1 cellular context compared by ENCODE assay signal in genomic region chr10:30186371-30186875, GRCh38.
TF ChIP-seq lines count a peak whose summit lies in the region.

No MANE protein-coding gene starts in this region.

TF ChIP-seq in SK-N-SH treated with all-trans-retinoic acid at 6 μM for 48 hours, 23 proteins besides CTCF, POLR2A, EP300 and RAD21 (continued from another document):
- no peak for TF ChIP-seq RARB (CRISPR knock-in tag; IDR thresholded peaks at IDR 0.05)
